ENCODE assay signal across 11 cellular contexts in genomic region chrX:153610834-153611209, GRCh38. TPM values are rescaled to one million over a fixed set of nuclear protein-coding genes. Genes with fewer than 3 reads are reported as not detected.
DNase-seq lines count a peak whose midpoint lies in the region; ATAC-seq and TF ChIP-seq lines count a peak whose summit lies in the region.
"Had no signal": no experiment of that assay in that cellular context is flagged by ENCODE, and none has a peak within 500 bp of the region (broad histone marks: within the 10 kb centered on the region; RNA-seq: fewer than 3 reads in every experiment).

No MANE protein-coding gene starts in this region.

- peaks cover 14% of the 10 kb centered on the region for H3K4me1 Mint-ChIP-seq in stimulated activated naive CD8-positive, alpha-beta T cell treated with anti-CD3 and anti-CD28 coated beads, Interleukin-15, Interleukin-2, amounts not matched to agents 100 ng/mL and 50 ng/mL, for 24 hours (ENCODE audit: low read depth)
- peaks cover 5% of the 10 kb centered on the region for H3K4me1 Mint-ChIP-seq in activated T-helper 2 cell treated with anti-CD3 and anti-CD28 coated beads, Interferon-gamma antibody, Interleukin-2, Interleukin-4, amounts not matched to agents 10 μg/mL and 5 μg/mL and 100 μg/mL, durations not matched to agents 14 hours and 24 hours and 36 hours (ENCODE audit: low read depth)
- no peaks in the 10 kb centered on the region for H3K4me1 Mint-ChIP-seq in type B pancreatic cell (ENCODE audit: unreplicated experiment)

- no peak overlapping the region for H3K14ac ChIP-seq in mesenchymal stem cell (ENCODE audit: low read length in 2 of 2)

- H4K91ac ChIP-seq in mesenchymal stem cell (ENCODE audit: low read length): no peak overlapping the region

- H3K27me3 Mint-ChIP-seq in stimulated activated naive CD8-positive, alpha-beta T cell treated with anti-CD3 and anti-CD28 coated beads, Interleukin-15, Interleukin-2, amounts not matched to agents 100 ng/mL and 50 ng/mL, for 24 hours: no peaks in the 10 kb centered on the region
- H3K27me3 Mint-ChIP-seq in activated T-helper 2 cell treated with anti-CD3 and anti-CD28 coated beads, Interferon-gamma antibody, Interleukin-2, Interleukin-4, amounts not matched to agents 10 μg/mL and 5 μg/mL and 100 μg/mL, durations not matched to agents 14 hours and 24 hours and 36 hours (ENCODE audit: low read depth): peaks cover 17% of the 10 kb centered on the region
- peaks cover 31% of the 10 kb centered on the region for H3K27me3 Mint-ChIP-seq in type B pancreatic cell

- peak overlapping the region; percentile 29 for H2AFZ ChIP-seq in mesenchymal stem cell (ENCODE audit: low read depth, low read length)

- H3K4me2 ChIP-seq in mesenchymal stem cell (ENCODE audit: low read length, poor library complexity, severe bottlenecking): no peak overlapping the region

- H3K27ac Mint-ChIP-seq in stimulated activated naive CD8-positive, alpha-beta T cell treated with anti-CD3 and anti-CD28 coated beads, Interleukin-15, Interleukin-2, amounts not matched to agents 100 ng/mL and 50 ng/mL, for 24 hours: no peak overlapping the region
- H3K27ac Mint-ChIP-seq in activated T-helper 2 cell treated with anti-CD3 and anti-CD28 coated beads, Interferon-gamma antibody, Interleukin-2, Interleukin-4, amounts not matched to agents 10 μg/mL and 5 μg/mL and 100 μg/mL, durations not matched to agents 14 hours and 24 hours and 36 hours: no peak overlapping the region
- H3K27ac Mint-ChIP-seq in type B pancreatic cell: no peak overlapping the region

- H3K27me3 ChIP-seq in mesenchymal stem cell (ENCODE audit: control insufficient read depth in 1 of 2, insufficient read depth in 1 of 2, low read length in 2 of 2) (peaks cover 3 to 78% of the 10 kb centered on the region in 2 experiments), left ventricle myocardium inferior (ENCODE audit: low read depth) (peaks cover 5% of the 10 kb centered on the region)

- intact Hi-C loops in activated T-helper 2 cell treated with anti-CD3 and anti-CD28 coated beads, Interferon-gamma antibody, Interleukin-2, Interleukin-4, amounts not matched to agents 10 μg/mL and 5 μg/mL and 100 μg/mL, durations not matched to agents 14 hours and 24 hours and 36 hours (cut with micrococcal nuclease): loop anchor here (5.0 kb wide), 1 partner anchor 51 kb away; no protein-coding TSS in a partner anchor
- intact Hi-C loops in left ventricle myocardium inferior (cut with micrococcal nuclease): no loop called here

- H3K4me3 ChIP-seq in mesenchymal stem cell (ENCODE audit: insufficient read depth in 1 of 2, low read depth in 1 of 2, low read length in 2 of 2) (no peak overlapping the region), left ventricle myocardium inferior (no peak overlapping the region)

- no peak overlapping the region for H2AK5ac ChIP-seq in mesenchymal stem cell (ENCODE audit: low read length, severe bottlenecking)

- peak overlapping the region; percentile 61 for H3K4me3 Mint-ChIP-seq in stimulated activated naive CD8-positive, alpha-beta T cell treated with anti-CD3 and anti-CD28 coated beads, Interleukin-15, Interleukin-2, amounts not matched to agents 100 ng/mL and 50 ng/mL, for 24 hours
- peak overlapping the region; percentile 8 for H3K4me3 Mint-ChIP-seq in activated T-helper 2 cell treated with anti-CD3 and anti-CD28 coated beads, Interferon-gamma antibody, Interleukin-2, Interleukin-4, amounts not matched to agents 10 μg/mL and 5 μg/mL and 100 μg/mL, durations not matched to agents 14 hours and 24 hours and 36 hours (ENCODE audit: low read depth)
- peak overlapping the region; percentile 84 for H3K4me3 Mint-ChIP-seq in type B pancreatic cell

- H2BK120ac ChIP-seq in mesenchymal stem cell (ENCODE audit: low read depth, low read length): no peak overlapping the region

- WGBS in mesenchymal stem cell: 82% methylated on average over 7 of the region's 9 CpGs

- H3K9ac ChIP-seq in mesenchymal stem cell (ENCODE audit: low read length): no peak overlapping the region

- no peaks in the 10 kb centered on the region for H3K36me3 ChIP-seq in mesenchymal stem cell (ENCODE audit: control insufficient read depth in 1 of 2, insufficient read depth in 2 of 2, low read depth in 1 of 2, low read length in 2 of 2)
- no peaks in the 10 kb centered on the region for H3K36me3 ChIP-seq in left ventricle myocardium inferior
- H3K36me3 ChIP-seq: stomach had no signal

- H3K4me1 ChIP-seq in mesenchymal stem cell (ENCODE audit: control insufficient read depth, insufficient read depth, low read depth, low read length) (peaks cover 12% of the 10 kb centered on the region), left ventricle myocardium inferior (peaks cover 14% of the 10 kb centered on the region)

- no peak overlapping the region for H3K18ac ChIP-seq in mesenchymal stem cell (ENCODE audit: low read depth in 1 of 2, low read length in 2 of 2)

- H3K23ac ChIP-seq in mesenchymal stem cell (ENCODE audit: low read length in 2 of 2): no peak overlapping the region

- H4K8ac ChIP-seq in mesenchymal stem cell (ENCODE audit: low read length): no peak overlapping the region

- H3K36me3 Mint-ChIP-seq in stimulated activated naive CD8-positive, alpha-beta T cell treated with anti-CD3 and anti-CD28 coated beads, Interleukin-15, Interleukin-2, amounts not matched to agents 100 ng/mL and 50 ng/mL, for 24 hours (ENCODE audit: low read depth): no peaks in the 10 kb centered on the region
- H3K36me3 Mint-ChIP-seq in activated T-helper 2 cell treated with anti-CD3 and anti-CD28 coated beads, Interferon-gamma antibody, Interleukin-2, Interleukin-4, amounts not matched to agents 10 μg/mL and 5 μg/mL and 100 μg/mL, durations not matched to agents 14 hours and 24 hours and 36 hours (ENCODE audit: low read depth): no peaks in the 10 kb centered on the region
- H3K36me3 Mint-ChIP-seq in type B pancreatic cell: no peaks in the 10 kb centered on the region

- no peak overlapping the region for H3K4ac ChIP-seq in mesenchymal stem cell (ENCODE audit: low read depth in 1 of 2, low read length in 2 of 2)

- no peaks in the 10 kb centered on the region for H3K9me3 Mint-ChIP-seq in stimulated activated naive CD8-positive, alpha-beta T cell treated with anti-CD3 and anti-CD28 coated beads, Interleukin-15, Interleukin-2, amounts not matched to agents 100 ng/mL and 50 ng/mL, for 24 hours
- H3K9me3 Mint-ChIP-seq in activated T-helper 2 cell treated with anti-CD3 and anti-CD28 coated beads, Interferon-gamma antibody, Interleukin-2, Interleukin-4, amounts not matched to agents 10 μg/mL and 5 μg/mL and 100 μg/mL, durations not matched to agents 14 hours and 24 hours and 36 hours: no peaks in the 10 kb centered on the region
- no peaks in the 10 kb centered on the region for H3K9me3 Mint-ChIP-seq in type B pancreatic cell

- DNase-seq in stimulated activated naive CD8-positive, alpha-beta T cell treated with anti-CD3 and anti-CD28 coated beads, Interleukin-15, Interleukin-2, amounts not matched to agents 100 U/mL and 50 U/mL, for 24 hours: no peak
- DNase-seq in activated T-helper 2 cell treated with anti-CD3 and anti-CD28 coated beads, Interferon-gamma antibody, Interleukin-2, Interleukin-4, amounts not matched to agents 10 μg/mL and 5 μg/mL and 100 μg/mL, durations not matched to agents 14 hours and 24 hours and 36 hours (ENCODE audit: low spot score): no peak
- no peak for DNase-seq in mesenchymal stem cell
- DNase-seq in type B pancreatic cell (ENCODE audit: extremely low spot score, unreplicated experiment): no peak
- no peak for DNase-seq in left ventricle myocardium inferior
- DNase-seq in NCI-H2029 treated with DMSO at 0.1 percent for 48 hours (lab: John Stamatoyannopoulos, UW): no peak
- no peak for DNase-seq in NCI-H1436 (lab: John Stamatoyannopoulos, UW)
- DNase-seq: NCI-H187 treated with DMSO at 0.1 percent for 48 hours had no signal

- no peak for ATAC-seq in stimulated activated naive CD8-positive, alpha-beta T cell treated with anti-CD3 and anti-CD28 coated beads, Interleukin-15, Interleukin-2, amounts not matched to agents 100 U/mL and 50 U/mL, for 24 hours

- H2BK12ac ChIP-seq in mesenchymal stem cell (ENCODE audit: low read length in 2 of 2): no peak overlapping the region

- H3K9me3 ChIP-seq in mesenchymal stem cell (ENCODE audit: control insufficient read depth, low read length) (peaks cover 18% of the 10 kb centered on the region), left ventricle myocardium inferior (replicated peaks) (no peaks in the 10 kb centered on the region)

- H3K27ac ChIP-seq in mesenchymal stem cell (ENCODE audit: low read length, poor library complexity, severe bottlenecking) (no peak overlapping the region), left ventricle myocardium inferior (replicated peaks) (no peak overlapping the region)

- no peak overlapping the region for H2BK15ac ChIP-seq in mesenchymal stem cell (ENCODE audit: low read depth, poor library complexity, severe bottlenecking)

- H3K79me1 ChIP-seq in mesenchymal stem cell (replicated peaks; ENCODE audit: low read length, poor library complexity, severe bottlenecking): no peaks in the 10 kb centered on the region

- no peak overlapping the region for H2BK5ac ChIP-seq in mesenchymal stem cell (ENCODE audit: low read depth, low read length, poor library complexity, severe bottlenecking)

- TF ChIP-seq CTCF in type B pancreatic cell (conservative IDR thresholded peaks at IDR 0.05) (no peak), left ventricle myocardium inferior (IDR thresholded peaks at IDR 0.05; ENCODE audit: borderline replicate concordance) (no peak)

RNA-seq across cellular contexts. Expression of gene CCNQ, which starts 11.9 kb away (rescaled TPM):
- 23.6 and 25.3 TPM in 2 replicates for total RNA-seq in activated T-helper 2 cell treated with anti-CD3 and anti-CD28 coated beads, Interferon-gamma antibody, Interleukin-2, Interleukin-4, amounts not matched to agents 10 μg/mL and 5 μg/mL and 100 μg/mL, durations not matched to agents 14 hours and 24 hours and 36 hours
- 24.5 TPM for polyA plus RNA-seq in mesenchymal stem cell (2013, experiment 1 of 2)
- 26.2 TPM for polyA plus RNA-seq in mesenchymal stem cell (2013, experiment 2 of 2)
- total RNA-seq in type B pancreatic cell (ENCODE audit: low replicate concordance) (19.0 and 19.9 TPM in 2 replicates), left ventricle myocardium inferior (39.3 TPM)

RNA-seq across cellular contexts. Expression of gene DUSP9, which starts 36.2 kb away (rescaled TPM):
- total RNA-seq in activated T-helper 2 cell treated with anti-CD3 and anti-CD28 coated beads, Interferon-gamma antibody, Interleukin-2, Interleukin-4, amounts not matched to agents 10 μg/mL and 5 μg/mL and 100 μg/mL, durations not matched to agents 14 hours and 24 hours and 36 hours: 0.11 and 0.16 TPM in 2 replicates
- polyA plus RNA-seq in mesenchymal stem cell (2013, experiment 1 of 2): 0.03 TPM
- polyA plus RNA-seq in mesenchymal stem cell (2013, experiment 2 of 2): 0.01 TPM
- total RNA-seq in type B pancreatic cell (ENCODE audit: low replicate concordance) (5.8 and 9.5 TPM in 2 replicates), left ventricle myocardium inferior (not detected)
- total RNA-seq: left cardiac atrium had no signal

Comparison
In these comparisons a context has a peak if more than half of its experiments do, and no peak if none do; other contexts are left out.
1. H3K4me3 Mint-ChIP-seq: peak in every context shown above with its lines; median percentile 84 in type B pancreatic cell; 61 in stimulated activated naive CD8-positive, alpha-beta T cell treated with anti-CD3 and anti-CD28 coated beads, Interleukin-15, Interleukin-2, amounts not matched to agents 100 ng/mL and 50 ng/mL, for 24 hours; 8 in activated T-helper 2 cell treated with anti-CD3 and anti-CD28 coated beads, Interferon-gamma antibody, Interleukin-2, Interleukin-4, amounts not matched to agents 10 μg/mL and 5 μg/mL and 100 μg/mL, durations not matched to agents 14 hours and 24 hours and 36 hours.